ENCODE assay signal across 1 cellular context in the genomic region with DNA sequence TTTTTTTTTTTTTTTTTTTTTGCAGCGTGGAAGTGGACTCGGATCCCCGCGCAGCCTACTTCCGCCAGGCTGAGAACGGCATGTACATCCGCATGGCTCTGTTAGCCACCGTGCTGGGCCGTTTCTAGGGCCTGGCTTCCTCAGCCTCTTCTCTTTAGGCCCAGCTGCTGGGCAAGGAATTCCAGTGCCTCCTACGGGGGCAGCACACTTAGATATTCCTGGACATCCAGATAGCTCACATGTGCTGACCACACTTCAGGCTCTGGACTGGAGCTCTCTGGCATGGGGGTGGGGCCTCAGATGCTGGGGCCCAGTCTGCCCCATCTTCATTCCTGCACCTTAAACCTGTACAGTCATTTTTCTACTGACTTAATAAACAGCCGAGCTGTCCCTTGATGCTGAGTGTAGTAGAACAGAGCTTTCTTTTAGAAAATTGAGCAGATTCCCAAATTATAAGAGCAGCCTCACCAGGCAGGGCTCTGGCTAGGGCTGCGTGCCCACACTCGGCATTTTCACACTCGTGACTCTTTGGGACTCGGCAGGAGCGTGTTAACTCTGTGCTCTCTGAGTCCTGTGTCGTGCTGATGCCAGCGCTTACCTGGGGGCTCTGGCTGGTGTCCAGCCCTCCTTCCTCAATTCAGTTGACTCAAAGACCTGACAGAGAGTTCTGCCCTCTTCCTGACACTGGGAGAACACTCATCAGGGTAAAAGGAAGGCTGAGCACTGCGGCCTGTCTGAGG.
TF ChIP-seq lines count a peak whose summit lies in the region.

No MANE protein-coding gene starts in this region.

TF ChIP-seq in H1, 55 proteins besides CTCF, POLR2A, EP300 and RAD21:
- no peak for TF ChIP-seq RNF2 (IDR thresholded peaks at IDR 0.05; ENCODE audit: borderline replicate concordance, low read depth, low read length, missing control alignments, poor library complexity, severe bottlenecking)
- TF ChIP-seq, protein P1, sequence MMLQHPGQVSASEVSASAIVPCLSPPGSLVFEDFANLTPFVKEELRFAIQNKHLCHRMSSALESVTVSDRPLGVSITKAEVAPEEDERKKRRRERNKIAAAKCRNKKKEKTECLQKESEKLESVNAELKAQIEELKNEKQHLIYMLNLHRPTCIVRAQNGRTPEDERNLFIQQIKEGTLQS (IDR thresholded peaks at IDR 0.05; ENCODE audit: insufficient read depth, low read depth, low read length) = no peak
